In the genomic region with DNA sequence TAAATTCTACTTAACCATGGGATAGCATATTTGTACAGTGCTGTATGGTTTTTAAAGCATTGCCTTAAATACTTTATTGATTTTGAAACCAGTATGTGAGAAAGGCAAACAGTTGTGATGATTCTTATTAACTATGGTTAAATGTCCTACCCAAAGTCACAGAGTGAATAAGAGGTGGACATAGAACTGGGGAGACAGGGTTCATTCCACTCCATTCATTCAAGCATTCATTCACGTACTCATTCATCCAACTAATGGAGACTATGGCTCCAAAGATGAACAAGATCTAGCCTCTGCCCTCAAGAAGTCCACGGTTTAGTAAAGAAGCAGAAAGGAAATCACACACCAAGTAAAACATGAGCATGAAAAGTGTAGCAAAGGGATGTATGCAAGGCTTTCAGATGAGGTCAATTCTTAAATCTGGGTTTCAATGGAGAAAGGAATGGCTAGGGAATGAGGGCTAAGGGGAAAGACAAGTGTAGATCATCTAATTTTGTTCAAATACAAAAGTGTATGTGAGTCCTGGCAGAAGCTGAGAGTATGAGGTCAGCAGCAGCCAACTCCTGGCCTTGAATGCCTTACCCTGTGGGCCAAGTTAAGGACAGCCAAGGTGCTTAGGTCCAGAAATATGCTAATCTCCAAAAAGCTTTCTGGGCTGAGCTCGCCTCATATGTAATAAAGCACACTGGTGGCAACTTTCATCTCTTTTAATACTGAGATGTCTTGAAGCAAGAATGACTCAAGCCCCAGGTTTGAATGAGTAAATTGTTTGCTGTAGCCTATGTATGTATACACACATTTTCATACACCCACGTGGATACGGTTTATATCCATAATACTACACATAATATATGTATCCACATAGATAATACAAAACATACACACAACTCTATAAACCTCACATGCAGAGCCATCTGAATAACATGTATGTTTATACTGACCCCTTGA, we compare ENCODE assay signal across 2 cellular contexts.
TF ChIP-seq lines count a peak whose summit lies in the region.

No MANE protein-coding gene starts in this region.

TF ChIP-seq in SK-N-SH, 30 proteins besides CTCF, POLR2A, EP300 and RAD21 (continued from another document):
- TF ChIP-seq GABPA (IDR thresholded peaks at IDR 0.05; ENCODE audit: low read depth) = no peak
- no peak for TF ChIP-seq ZBTB33 (IDR thresholded peaks at IDR 0.05; ENCODE audit: borderline replicate concordance, low read depth)
- TF ChIP-seq MAX (IDR thresholded peaks at IDR 0.05; ENCODE audit: low read depth) = no peak
- TF ChIP-seq RCOR1 (IDR thresholded peaks at IDR 0.05; ENCODE audit: low read length) = no peak
- TF ChIP-seq, protein P1, sequence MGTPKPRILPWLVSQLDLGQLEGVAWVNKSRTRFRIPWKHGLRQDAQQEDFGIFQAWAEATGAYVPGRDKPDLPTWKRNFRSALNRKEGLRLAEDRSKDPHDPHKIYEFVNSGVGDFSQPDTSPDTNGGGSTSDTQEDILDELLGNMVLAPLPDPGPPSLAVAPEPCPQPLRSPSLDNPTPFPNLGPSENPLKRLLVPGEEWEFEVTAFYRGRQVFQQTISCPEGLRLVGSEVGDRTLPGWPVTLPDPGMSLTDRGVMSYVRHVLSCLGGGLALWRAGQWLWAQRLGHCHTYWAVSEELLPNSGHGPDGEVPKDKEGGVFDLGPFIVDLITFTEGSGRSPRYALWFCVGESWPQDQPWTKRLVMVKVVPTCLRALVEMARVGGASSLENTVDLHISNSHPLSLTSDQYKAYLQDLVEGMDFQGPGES (IDR thresholded peaks at IDR 0.05; ENCODE audit: low read depth, low read length) = no peak
- no peak for TF ChIP-seq YY1 (IDR thresholded peaks at IDR 0.05; ENCODE audit: low read depth)
- TF ChIP-seq REST (IDR thresholded peaks at IDR 0.05; ENCODE audit: low read depth, low read length) = no peak
- no peak for TF ChIP-seq POLR2AphosphoS5 (IDR thresholded peaks at IDR 0.05; ENCODE audit: low read depth, low read length)

TF ChIP-seq in SK-N-SH treated with all-trans-retinoic acid at 6 μM for 48 hours, 23 proteins besides CTCF, POLR2A, EP300 and RAD21 (continued from another document):
- TF ChIP-seq CREB5 (CRISPR knock-in tag; IDR thresholded peaks at IDR 0.05; ENCODE audit: low read depth) = no peak
- no peak for TF ChIP-seq TSHZ2 (CRISPR knock-in tag; IDR thresholded peaks at IDR 0.05)
- TF ChIP-seq TOX (CRISPR knock-in tag; IDR thresholded peaks at IDR 0.05; ENCODE audit: borderline replicate concordance) = no peak
- TF ChIP-seq RARB (CRISPR knock-in tag; IDR thresholded peaks at IDR 0.05) = no peak
- no peak for TF ChIP-seq ARNTL (CRISPR knock-in tag; IDR thresholded peaks at IDR 0.05; ENCODE audit: borderline replicate concordance, low read depth)
- TF ChIP-seq OSR1 (CRISPR knock-in tag; IDR thresholded peaks at IDR 0.05) = no peak
TF ChIP-seq in SK-N-SH treated with all-trans-retinoic acid at 6 μM for 48 hours: peak in this region for 0.
